8 cellular contexts compared by ENCODE assay signal in the genomic region with DNA sequence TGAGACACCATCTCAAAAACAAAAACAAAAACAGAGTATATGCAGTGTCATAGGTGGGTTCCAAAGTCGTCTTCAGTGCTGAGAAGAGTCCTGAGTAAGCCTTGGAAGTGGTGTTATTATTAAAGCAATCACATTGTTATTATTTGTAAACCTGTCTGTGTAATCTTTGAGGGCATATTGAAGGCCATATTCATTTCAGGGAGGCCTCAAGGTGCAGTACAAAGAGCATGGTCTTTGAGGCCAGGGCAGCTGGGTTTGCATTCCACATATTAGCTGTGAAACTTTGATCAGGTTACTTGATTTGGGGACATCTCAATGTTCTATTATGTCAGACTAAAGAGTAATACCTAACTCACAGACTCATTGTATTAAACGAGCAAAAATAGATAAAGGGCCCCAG.
"Had no signal": no experiment of that assay in that cellular context is flagged by ENCODE, and none has a peak within 500 bp of the region (broad histone marks: within the 10 kb centered on the region; RNA-seq: fewer than 3 reads in every experiment).

No MANE protein-coding gene starts in this region.

- ATAC-seq: GM12878 had no signal

- DNase-seq: GDM1, GF-D8 had no signal

- H3K4me3 ChIP-seq: GM12878 had no signal

- FAIRE-seq: G401.6, GM12878, GM12891, GM12892, GM18507, GM19239 had no signal
